ENCODE assay signal across 19 cellular contexts in the genomic region with DNA sequence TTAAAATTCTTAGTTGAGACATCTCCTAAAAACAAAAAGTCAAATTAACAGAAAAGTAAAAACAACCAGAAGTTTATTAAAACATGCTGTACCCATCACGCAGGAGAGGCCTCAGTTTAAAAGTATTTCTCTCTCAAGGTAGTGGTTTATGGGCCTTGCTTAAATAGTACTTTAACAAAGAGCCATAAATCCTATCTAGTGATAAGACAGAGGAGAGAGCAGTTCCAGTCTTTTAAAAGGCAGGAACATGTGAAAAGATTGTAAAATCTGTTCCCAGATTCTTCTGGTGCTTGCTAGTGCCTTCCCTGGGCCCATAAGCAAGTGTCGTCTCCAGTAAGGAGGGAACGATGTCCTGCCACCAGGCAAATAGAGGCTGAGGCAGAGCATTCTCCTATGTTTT.
DNase-seq lines count a peak whose midpoint lies in the region; ATAC-seq, FAIRE-seq and TF ChIP-seq lines count a peak whose summit lies in the region.
"Had no signal": no experiment of that assay in that cellular context is flagged by ENCODE, and none has a peak within 500 bp of the region (broad histone marks: within the 10 kb centered on the region; RNA-seq: fewer than 3 reads in every experiment).

No MANE protein-coding gene starts in this region.

- H3K27me3 Mint-ChIP-seq in activated CD8-positive, alpha-beta memory T cell treated with anti-CD3 and anti-CD28 coated beads, Interleukin-2, amount 10 ng/mL, durations not matched to agents 7 days and 5 days: no peaks in the 10 kb centered on the region

- intact Hi-C loops in right lobe of liver (cut with DNase I) (no loop called here), HepG2 (cut with micrococcal nuclease; ENCODE audit: unreplicated experiment) (no loop called here), adrenal gland (cut with DNase I) (no loop called here), aorta (cut with DNase I) (loop anchor here in 1 of 2 donors (2.0 kb wide), 1 partner anchor 41 kb away; no protein-coding TSS in a partner anchor)

- H3K27ac ChIP-seq in right lobe of liver (peak overlapping the region in 2 of 3 donors; percentile 9 to 14), HepG2 (ENCODE audit: extremely low read length, insufficient read depth, low read length) (no peak overlapping the region), adrenal gland (peak overlapping the region in 3 of 5 donors; percentile 45 to 78 (median 49)), aorta (ENCODE audit: low read depth in 1 of 2, low read length in 2 of 2) (peak overlapping the region; percentile 25 to 93)
- H3K27ac ChIP-seq: A549 had no signal

- no peaks in the 10 kb centered on the region for H3K36me3 Mint-ChIP-seq in activated CD8-positive, alpha-beta memory T cell treated with anti-CD3 and anti-CD28 coated beads, Interleukin-2, amount 10 ng/mL, durations not matched to agents 7 days and 5 days

- H3K36me3 ChIP-seq in right lobe of liver: no peaks in the 10 kb centered on the region
- no peaks in the 10 kb centered on the region for H3K36me3 ChIP-seq in HepG2 (replicated peaks in 1 of 2; ENCODE audit: control insufficient read depth in 1 of 2, insufficient read depth in 2 of 2, low read length in 2 of 2)
- H3K36me3 ChIP-seq in adrenal gland (replicated peaks in 1 of 2): no peaks in the 10 kb centered on the region
- no peaks in the 10 kb centered on the region for H3K36me3 ChIP-seq in aorta (ENCODE audit: control insufficient read depth in 1 of 2, insufficient read depth in 2 of 2, low read length in 1 of 2)
- H3K36me3 ChIP-seq: HAP-1 had no signal

- TF ChIP-seq CTCF in right lobe of liver (IDR thresholded peaks at IDR 0.05) (no peak), HepG2 (CRISPR knock-in tag; IDR thresholded peaks at IDR 0.05) (no peak), adrenal gland (IDR thresholded peaks at IDR 0.05) (no peak), fibroblast of villous mesenchyme (IDR thresholded peaks at IDR 0.05; ENCODE audit: insufficient read depth, low read depth, low read length) (no peak)

- H3K4me1 ChIP-seq in right lobe of liver: no peaks in the 10 kb centered on the region
- no peaks in the 10 kb centered on the region for H3K4me1 ChIP-seq in HepG2 (ENCODE audit: insufficient read depth, low read length)
- H3K4me1 ChIP-seq in adrenal gland (replicated peaks in 1 of 2): peaks cover 0 to 14% of the 10 kb centered on the region in 2 donors
- peaks cover 0 to 3% of the 10 kb centered on the region in 2 donors for H3K4me1 ChIP-seq in aorta (ENCODE audit: control insufficient read depth in 1 of 2, insufficient read depth in 2 of 2, low read length in 2 of 2)
- H3K4me1 ChIP-seq: A549, HAP-1 had no signal

- H3K4me2 ChIP-seq in HepG2 (ENCODE audit: low read depth, low read length): no peak overlapping the region
- H3K4me2 ChIP-seq: A549 had no signal

- TF ChIP-seq RAD21 in HepG2 (CRISPR knock-in tag; IDR thresholded peaks at IDR 0.05): no peak

- H3K9me3 Mint-ChIP-seq in activated CD8-positive, alpha-beta memory T cell treated with anti-CD3 and anti-CD28 coated beads, Interleukin-2, amount 10 ng/mL, durations not matched to agents 7 days and 5 days (ENCODE audit: low read depth): peaks cover 10% of the 10 kb centered on the region

- H3K9me3 ChIP-seq in right lobe of liver: no peaks in the 10 kb centered on the region
- no peaks in the 10 kb centered on the region for H3K9me3 ChIP-seq in HepG2 (ENCODE audit: low read length)
- peaks cover 0 to 4% (median 0%) of the 10 kb centered on the region in 3 donors for H3K9me3 ChIP-seq in adrenal gland (replicated peaks in 1 of 3)
- H3K9me3 ChIP-seq in aorta (ENCODE audit: control insufficient read depth, low read length): no peaks in the 10 kb centered on the region
- H3K9me3 ChIP-seq: A549, HAP-1 had no signal

- BruUV-seq in HepG2 (replicated peaks; lab: Mats Ljungman, UMichigan): no TSS peak

- H2AFZ ChIP-seq in HepG2 (ENCODE audit: low read length): no peak overlapping the region

- CTCF ChIA-PET in HepG2 (lab: Yijun Ruan, JAX; ENCODE audit: low intra/inter-chr PET ratio, low total read pairs): no interaction called here
- CTCF ChIA-PET in activated CD8-positive, alpha-beta memory T cell treated with anti-CD3 and anti-CD28 coated beads, Interleukin-2, amount 10 ng/mL, durations not matched to agents 7 days and 5 days (lab: Charles Lee): no interaction called here

- H3K27me3 ChIP-seq in right lobe of liver (no peaks in the 10 kb centered on the region), HepG2 (ENCODE audit: control insufficient read depth in 1 of 2, insufficient read depth in 2 of 2, low read length in 2 of 2) (no peaks in the 10 kb centered on the region), adrenal gland (no peaks in the 10 kb centered on the region), aorta (ENCODE audit: control insufficient read depth in 1 of 2, insufficient read depth in 2 of 2, low read length in 1 of 2) (no peaks in the 10 kb centered on the region)

- no peak overlapping the region for H3K4me3 Mint-ChIP-seq in activated CD8-positive, alpha-beta memory T cell treated with anti-CD3 and anti-CD28 coated beads, Interleukin-2, amount 10 ng/mL, durations not matched to agents 7 days and 5 days

- in situ Hi-C loops in HepG2 (cut with HindIII; ENCODE audit: extremely low pct_ligation_motif_present, low pct_unique_long_range_greater_than_20kb): no loop called here

- H3K4me1 Mint-ChIP-seq in activated CD8-positive, alpha-beta memory T cell treated with anti-CD3 and anti-CD28 coated beads, Interleukin-2, amount 10 ng/mL, durations not matched to agents 7 days and 5 days: no peaks in the 10 kb centered on the region

- H4K20me1 ChIP-seq in HepG2 (ENCODE audit: insufficient read depth, low read length): no peaks in the 10 kb centered on the region

- FAIRE-seq in HepG2 (lab: Jason Lieb, UNC): no peak
- FAIRE-seq: A549, GM12878, GM18507, K562 had no signal

- DNase-seq in right lobe of liver (no peak), HepG2 (ENCODE audit: low spot score) (no peak), adrenal gland (no peak), fibroblast of villous mesenchyme (ENCODE audit: low read depth) (peak; percentile 24), aorta (no peak), NCI-H2227 (lab: John Stamatoyannopoulos, UW; ENCODE audit: unreplicated experiment) (no peak)
- no peak for DNase-seq in activated CD8-positive, alpha-beta memory T cell treated with anti-CD3 and anti-CD28 coated beads, Interleukin-2, amount 10 ng/mL, durations not matched to agents 7 days and 5 days
- DNase-seq: AML-193, DMS53, NCI-H1092 treated with DMSO at 0.1 percent for 48 hours, NCI-H1694, NCI-H2107 had no signal

- no peak overlapping the region for H3K9ac ChIP-seq in HepG2 (ENCODE audit: insufficient read depth, low read depth, low read length)

- POLR2A ChIA-PET in HepG2 (lab: Yijun Ruan, JAX): no interaction called here

- H3K27ac Mint-ChIP-seq in activated CD8-positive, alpha-beta memory T cell treated with anti-CD3 and anti-CD28 coated beads, Interleukin-2, amount 10 ng/mL, durations not matched to agents 7 days and 5 days: no peak overlapping the region

- no peak for TF ChIP-seq EP300 in HepG2 (IDR thresholded peaks at IDR 0.05; ENCODE audit: low read depth in 2 of 2, low read length in 2 of 2)
- no peak for TF ChIP-seq EP300 in HepG2 (CRISPR knock-in tag; IDR thresholded peaks at IDR 0.05; ENCODE audit: borderline replicate concordance)

- H3K79me2 ChIP-seq in HepG2 (ENCODE audit: insufficient read depth, low read length): no peaks in the 10 kb centered on the region

- ATAC-seq in right lobe of liver (no peak), HepG2 (no peak), aorta (ENCODE audit: low FRiP score) (no peak), GM18870 (IDR thresholded peaks at IDR 0.05; ENCODE audit: unreplicated experiment) (no peak)
- no peak for ATAC-seq in activated CD8-positive, alpha-beta memory T cell treated with anti-CD3 and anti-CD28 coated beads, Interleukin-2, amount 10 ng/mL, durations not matched to agents 7 days and 5 days
- ATAC-seq: A549, GM12878, K562, Right ventricle myocardium inferior had no signal

- H3K4me3 ChIP-seq in right lobe of liver: no peak overlapping the region
- no peak overlapping the region for H3K4me3 ChIP-seq in HepG2 (replicated peaks in 1 of 3; ENCODE audit: insufficient read depth in 1 of 3, low read depth in 2 of 3, low read length in 3 of 3)
- H3K4me3 ChIP-seq in adrenal gland: no peak overlapping the region
- H3K4me3 ChIP-seq in fibroblast of villous mesenchyme (ENCODE audit: low read depth, low read length): no peak overlapping the region
- no peak overlapping the region for H3K4me3 ChIP-seq in aorta (ENCODE audit: low read length in 2 of 2)
- H3K4me3 ChIP-seq: A549, GM12878, HAP-1, K562 had no signal

- TF ChIP-seq POLR2A in right lobe of liver (IDR thresholded peaks at IDR 0.05): no peak
- no peak for TF ChIP-seq POLR2A in HepG2 (IDR thresholded peaks at IDR 0.05; ENCODE audit: insufficient read depth in 1 of 2, low read depth in 2 of 2, low read length in 2 of 2)
- no peak for TF ChIP-seq POLR2A in adrenal gland (IDR thresholded peaks at IDR 0.05)

- 56% methylated on average over 3 of the region's 3 CpGs for WGBS in right lobe of liver (ENCODE audit: insufficient coverage, low coverage, low lambda C conversion rate, missing lambda C conversion rate)
- WGBS in HepG2 (ENCODE audit: low lambda C conversion rate): 29% methylated on average over 3 of the region's 3 CpGs
- WGBS in adrenal gland, 4 donors: 73 to 83% (median 79%) methylated on average over 3 of the region's 3 CpGs
- 53 to 55% methylated on average over 3 of the region's 3 CpGs for WGBS in aorta, 2 donors

TF ChIP-seq in HepG2, 621 proteins besides CTCF, POLR2A, EP300 and RAD21 (continues in another document):
- TF ChIP-seq ONECUT2 (CRISPR knock-in tag; IDR thresholded peaks at IDR 0.05): no peak
- TF ChIP-seq ZNF30 (CRISPR knock-in tag; IDR thresholded peaks at IDR 0.05): no peak
- no peak for TF ChIP-seq ZNF563 (CRISPR knock-in tag; IDR thresholded peaks at IDR 0.05)
- TF ChIP-seq, protein P1, sequence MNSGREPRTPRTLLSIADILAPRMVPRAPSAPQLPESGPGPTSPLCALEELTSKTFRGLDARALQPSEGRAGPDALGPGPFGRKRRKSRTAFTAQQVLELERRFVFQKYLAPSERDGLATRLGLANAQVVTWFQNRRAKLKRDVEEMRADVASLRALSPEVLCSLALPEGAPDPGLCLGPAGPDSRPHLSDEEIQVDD (CRISPR knock-in tag; IDR thresholded peaks at IDR 0.05; ENCODE audit: borderline replicate concordance): no peak
